ENCODE assay signal across 11 cellular contexts in the genomic region with DNA sequence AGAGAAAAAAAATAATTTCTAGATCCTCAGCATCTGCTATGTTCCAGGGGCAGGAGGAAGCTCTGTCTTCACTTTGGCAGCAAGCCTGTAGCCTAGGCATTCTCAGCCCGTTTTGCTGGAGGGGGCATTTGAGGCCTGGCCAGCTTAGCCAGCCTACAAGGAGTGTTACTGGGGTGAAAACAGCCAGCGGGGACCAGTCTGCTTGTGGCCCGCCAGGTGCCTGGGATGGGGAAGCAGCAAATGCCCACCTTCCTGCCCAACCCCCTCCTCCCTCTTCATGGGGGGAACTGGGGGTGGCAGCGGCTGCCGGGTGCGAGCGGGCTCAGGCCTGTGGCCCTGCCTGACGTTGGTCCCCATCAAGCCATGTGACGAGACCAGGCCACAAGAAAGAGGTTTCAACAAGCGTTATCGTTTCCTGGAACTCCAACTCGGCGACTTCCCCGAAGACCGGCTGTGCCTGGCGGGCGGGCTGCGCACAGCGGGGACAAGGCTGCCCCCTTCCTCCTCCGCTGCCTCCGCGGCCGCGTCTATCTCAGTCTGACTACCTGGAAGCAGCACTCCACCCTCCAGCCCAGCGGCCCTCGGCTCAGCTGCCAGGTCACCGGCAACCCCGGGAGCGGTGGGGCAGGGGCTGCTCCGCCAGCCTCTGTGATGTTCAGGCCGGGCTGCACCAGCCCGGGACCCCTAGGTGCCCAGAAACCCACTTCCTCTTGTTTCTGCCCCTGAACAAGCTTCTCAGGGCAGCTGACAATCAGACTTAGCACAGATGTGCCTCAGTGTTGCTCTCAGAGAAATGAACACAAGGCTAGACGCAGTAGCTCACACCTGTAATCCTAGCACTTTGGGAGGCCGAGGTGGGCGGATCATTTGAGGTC. TPM values are rescaled to one million over a fixed set of nuclear protein-coding genes. Genes with fewer than 3 reads are reported as not detected.
DNase-seq lines count a peak whose midpoint lies in the region; ATAC-seq and TF ChIP-seq lines count a peak whose summit lies in the region.
"Had no signal": no experiment of that assay in that cellular context is flagged by ENCODE, and none has a peak within 500 bp of the region (broad histone marks: within the 10 kb centered on the region; RNA-seq: fewer than 3 reads in every experiment).

No MANE protein-coding gene starts in this region.

- H4K8ac ChIP-seq in trophoblast cell (ENCODE audit: low read depth, low read length): no peak overlapping the region

- H3K27ac ChIP-seq in CD4-positive, CD25-positive, alpha-beta regulatory T cell (ENCODE audit: insufficient read depth, low read length, poor library complexity, severe bottlenecking): peak overlapping the region; percentile 91
- H3K27ac ChIP-seq in OCI-LY3 (ENCODE audit: low read length) (peak overlapping the region; percentile 68), upper lobe of left lung (peak overlapping the region; percentile 13 to 82 (median 64)), trophoblast cell (ENCODE audit: low read depth, low read length) (no peak overlapping the region)
- H3K27ac ChIP-seq: ascending aorta, C4-2B, parathyroid adenoma had no signal

- H3K14ac ChIP-seq in trophoblast cell (ENCODE audit: low read length): no peak overlapping the region

- H3K4me1 ChIP-seq in CD4-positive, CD25-positive, alpha-beta regulatory T cell (ENCODE audit: control insufficient read depth, insufficient read depth, low read length, poor library complexity, severe bottlenecking): peaks cover 34% of the 10 kb centered on the region
- H3K4me1 ChIP-seq in OCI-LY3 (ENCODE audit: low read length) (peaks cover 50% of the 10 kb centered on the region), upper lobe of left lung (peaks cover 5 to 15% (median 12%) of the 10 kb centered on the region in 4 donors), trophoblast cell (ENCODE audit: control insufficient read depth in 1 of 2, insufficient read depth in 2 of 2, low read length in 2 of 2) (no peaks in the 10 kb centered on the region)
- H3K4me1 ChIP-seq: parathyroid adenoma had no signal

- no peaks in the 10 kb centered on the region for H3K36me3 Mint-ChIP-seq in CD4-positive, CD25-positive, alpha-beta regulatory T cell

- 38 to 41% methylated on average over 20 to 32 of the region's 35 CpGs for WGBS in upper lobe of left lung, 2 donors
- WGBS in trophoblast cell (ENCODE audit: extremely low coverage, insufficient coverage, insufficient read length): no CpG with 5 or more reads among the region's 35 CpGs

- H3K27me3 ChIP-seq in CD4-positive, CD25-positive, alpha-beta regulatory T cell (ENCODE audit: control insufficient read depth, insufficient read depth, low read length): no peaks in the 10 kb centered on the region
- H3K27me3 ChIP-seq in OCI-LY3 (ENCODE audit: low read depth, low read length) (no peaks in the 10 kb centered on the region), upper lobe of left lung (no peaks in the 10 kb centered on the region), trophoblast cell (ENCODE audit: insufficient read depth, low read length) (no peaks in the 10 kb centered on the region)
- H3K27me3 ChIP-seq: ascending aorta had no signal

- no peaks in the 10 kb centered on the region for H3K79me1 ChIP-seq in trophoblast cell (ENCODE audit: low read length)

- H4K20me1 ChIP-seq in OCI-LY3 (ENCODE audit: insufficient read depth, low read length): no peaks in the 10 kb centered on the region

- no peaks in the 10 kb centered on the region for H3K36me3 ChIP-seq in CD4-positive, CD25-positive, alpha-beta regulatory T cell (ENCODE audit: control insufficient read depth, insufficient read depth, low read length)
- no peaks in the 10 kb centered on the region for H3K36me3 ChIP-seq in OCI-LY3 (replicated peaks; ENCODE audit: low read depth, low read length)
- H3K36me3 ChIP-seq in upper lobe of left lung: no peaks in the 10 kb centered on the region
- H3K36me3 ChIP-seq in trophoblast cell (ENCODE audit: control insufficient read depth in 1 of 2, insufficient read depth in 2 of 2, low read length in 2 of 2): no peaks in the 10 kb centered on the region
- H3K36me3 ChIP-seq: ascending aorta had no signal

- H3K4ac ChIP-seq in trophoblast cell (ENCODE audit: low read depth, low read length): no peak overlapping the region

- peak in 1 of 4 donors; percentile 66 for TF ChIP-seq POLR2A in upper lobe of left lung (IDR thresholded peaks at IDR 0.05)

- no peak overlapping the region for H2AK5ac ChIP-seq in trophoblast cell (ENCODE audit: low read length)

- peak in 3 of 4 donors; percentile 62 to 83 (median 78) for TF ChIP-seq EP300 in upper lobe of left lung (IDR thresholded peaks at IDR 0.05)

- peak overlapping the region; percentile 93 to 99 (median 96) for H3K27ac Mint-ChIP-seq in CD4-positive, CD25-positive, alpha-beta regulatory T cell

- H3K4me3 Mint-ChIP-seq in CD4-positive, CD25-positive, alpha-beta regulatory T cell: peak overlapping the region; percentile 71 to 88 (median 76)

- H3K4me2 ChIP-seq in OCI-LY3 (ENCODE audit: low read length) (peak overlapping the region; percentile 58), trophoblast cell (ENCODE audit: low read length) (no peak overlapping the region)

- ATAC-seq in CD4-positive, CD25-positive, alpha-beta regulatory T cell (ENCODE audit: low read depth in 2 of 2): peak; percentile 84 to 85
- ATAC-seq in GM21526 (IDR thresholded peaks at IDR 0.05; ENCODE audit: low FRiP score, unreplicated experiment): peak; percentile 47
- ATAC-seq in upper lobe of left lung (ENCODE audit: low FRiP score in 2 of 2): peak; percentile 41 to 64

- peak; percentile 61 to 99 (median 80) for DNase-seq in CD4-positive, CD25-positive, alpha-beta regulatory T cell
- DNase-seq in activated gamma-delta T cell (lab: John Stamatoyannopoulos, UW) (peak; percentile 69), midbrain (lab: John Stamatoyannopoulos, UW) (peak; percentile 6), upper lobe of left lung (peak; percentile 73 to 92), trophoblast cell (no peak), glomerular visceral epithelial cell (ENCODE audit: extremely low spot score) (no peak)

- no peak overlapping the region for H2BK12ac ChIP-seq in trophoblast cell (ENCODE audit: low read length)

- peaks cover 5 to 61% (median 39%) of the 10 kb centered on the region in 4 donors for H3K4me1 Mint-ChIP-seq in CD4-positive, CD25-positive, alpha-beta regulatory T cell

- no peak overlapping the region for H4K91ac ChIP-seq in trophoblast cell (ENCODE audit: low read depth, low read length)

- H2AFZ ChIP-seq in OCI-LY3 (ENCODE audit: low read depth, low read length) (peak overlapping the region; percentile 56), trophoblast cell (ENCODE audit: insufficient read depth, low read length, poor library complexity) (no peak overlapping the region)
- H2AFZ ChIP-seq: parathyroid adenoma had no signal

- no peaks in the 10 kb centered on the region for H3K9me3 Mint-ChIP-seq in CD4-positive, CD25-positive, alpha-beta regulatory T cell

- peak; percentile 18; the same call in 1 of the 2 replicates for TF ChIP-seq CTCF in OCI-LY3 (IDR thresholded peaks at IDR 0.05; ENCODE audit: low read depth, low read length)
- no peak for TF ChIP-seq CTCF in upper lobe of left lung (IDR thresholded peaks at IDR 0.05)

- peaks cover 5% of the 10 kb centered on the region for H3K27me3 Mint-ChIP-seq in CD4-positive, CD25-positive, alpha-beta regulatory T cell

- H3K9ac ChIP-seq in OCI-LY3 (ENCODE audit: low read length) (peak overlapping the region; percentile 60), trophoblast cell (ENCODE audit: low read length) (no peak overlapping the region)
- H3K9ac ChIP-seq: parathyroid adenoma had no signal

- H2BK120ac ChIP-seq in trophoblast cell (ENCODE audit: insufficient read depth, low read length, poor library complexity): no peak overlapping the region

- H3K18ac ChIP-seq in trophoblast cell (ENCODE audit: low read length): no peak overlapping the region

- H3K4me3 ChIP-seq in CD4-positive, CD25-positive, alpha-beta regulatory T cell (ENCODE audit: low read depth, low read length): no peak overlapping the region
- H3K4me3 ChIP-seq in OCI-LY3 (ENCODE audit: low read length): peak overlapping the region; percentile 49
- H3K4me3 ChIP-seq in upper lobe of left lung: no peak overlapping the region
- H3K4me3 ChIP-seq in trophoblast cell (ENCODE audit: low read depth, low read length): no peak overlapping the region

- H3K79me2 ChIP-seq in OCI-LY3 (ENCODE audit: low read length): no peaks in the 10 kb centered on the region
- no peaks in the 10 kb centered on the region for H3K79me2 ChIP-seq in trophoblast cell (ENCODE audit: control insufficient read depth, insufficient read depth, low read length, poor library complexity)
- H3K79me2 ChIP-seq: parathyroid adenoma had no signal

- H3K23ac ChIP-seq in trophoblast cell (ENCODE audit: low read length): no peak overlapping the region

- H4K12ac ChIP-seq in trophoblast cell (ENCODE audit: low read depth, low read length): no peak overlapping the region

- no peak overlapping the region for H2BK5ac ChIP-seq in trophoblast cell (ENCODE audit: low read depth, low read length, poor library complexity)

- H3K9me3 ChIP-seq in CD4-positive, CD25-positive, alpha-beta regulatory T cell (ENCODE audit: control insufficient read depth in 2 of 2, low read length in 2 of 2): no peaks in the 10 kb centered on the region
- H3K9me3 ChIP-seq in OCI-LY3 (ENCODE audit: insufficient read depth, low read length): no peaks in the 10 kb centered on the region
- no peaks in the 10 kb centered on the region for H3K9me3 ChIP-seq in upper lobe of left lung
- H3K9me3 ChIP-seq in trophoblast cell (ENCODE audit: insufficient read depth, low read depth, low read length): no peaks in the 10 kb centered on the region
- H3K9me3 ChIP-seq: ascending aorta had no signal

RNA-seq across cellular contexts. Expression of a gene that starts 22.9 kb away (rescaled TPM):
- total RNA-seq in CD4-positive, CD25-positive, alpha-beta regulatory T cell: 91.5 TPM
- polyA plus RNA-seq in CD4-positive, CD25-positive, alpha-beta regulatory T cell: 10 to 100 TPM in 2 of 4 donors, 1 to 10 TPM in 2; 8.6 to 15.2 (median 9.7) TPM
- 10 to 100 TPM in 5 of 6 donors, 1 to 10 TPM in 1; 9.4 to 36.6 (median 18.5) TPM for total RNA-seq in upper lobe of left lung
- 52.7 and 59.0 TPM in 2 replicates for polyA plus RNA-seq in trophoblast cell (2013)

RNA-seq across cellular contexts. Expression of a gene that starts 36.0 kb away (rescaled TPM):
- not detected for total RNA-seq in CD4-positive, CD25-positive, alpha-beta regulatory T cell
- not detected for polyA plus RNA-seq in CD4-positive, CD25-positive, alpha-beta regulatory T cell
- total RNA-seq in upper lobe of left lung: not detected
- polyA plus RNA-seq in trophoblast cell (2013): not detected in 2 replicates
- total RNA-seq: ascending aorta had no signal

RNA-seq across cellular contexts. Expression of a gene that starts 40.3 kb away (rescaled TPM):
- total RNA-seq in CD4-positive, CD25-positive, alpha-beta regulatory T cell: not detected
- not detected for polyA plus RNA-seq in CD4-positive, CD25-positive, alpha-beta regulatory T cell
- not detected for total RNA-seq in upper lobe of left lung
- polyA plus RNA-seq in trophoblast cell (2013): not detected in 2 replicates
- total RNA-seq: ascending aorta had no signal

RNA-seq across cellular contexts. Expression of a gene that starts 43.2 kb away (rescaled TPM):
- total RNA-seq in CD4-positive, CD25-positive, alpha-beta regulatory T cell: not detected
- polyA plus RNA-seq in CD4-positive, CD25-positive, alpha-beta regulatory T cell: not detected
- total RNA-seq in upper lobe of left lung: not detected
- polyA plus RNA-seq in trophoblast cell (2013): not detected in 2 replicates
- total RNA-seq: ascending aorta had no signal

RNA-seq across cellular contexts. Expression of a gene that starts 48.0 kb away (rescaled TPM):
- total RNA-seq in CD4-positive, CD25-positive, alpha-beta regulatory T cell: not detected
- polyA plus RNA-seq in CD4-positive, CD25-positive, alpha-beta regulatory T cell: not detected
- total RNA-seq in upper lobe of left lung: not detected
- polyA plus RNA-seq in trophoblast cell (2013): not detected in 2 replicates
- total RNA-seq: ascending aorta had no signal

Comparison
In these comparisons a context has a peak if more than half of its experiments do, and no peak if none do; other contexts are left out.
1. DNase-seq: peak in CD4-positive, CD25-positive, alpha-beta regulatory T cell (3 of 3), activated gamma-delta T cell (single experiment), midbrain (single experiment) and upper lobe of left lung (2 of 2); none in trophoblast cell (0 of 2) and glomerular visceral epithelial cell (single experiment).
2. Peak in every context shown above with its lines, with median percentiles within 50 percentile points of each other: ATAC-seq.